8 cellular contexts compared by ENCODE assay signal in genomic region chr1:234111458-234112142, GRCh38.
DNase-seq lines count a peak whose midpoint lies in the region; ATAC-seq and TF ChIP-seq lines count a peak whose summit lies in the region.

No MANE protein-coding gene starts in this region.

- no peak overlapping the region for H2BK5ac ChIP-seq in mesenchymal stem cell (ENCODE audit: low read depth, low read length, poor library complexity, severe bottlenecking)

- H3K27ac ChIP-seq in brain microvascular endothelial cell (no peak overlapping the region), mesenchymal stem cell (ENCODE audit: low read length, poor library complexity, severe bottlenecking) (no peak overlapping the region)

- H3K23ac ChIP-seq in mesenchymal stem cell (ENCODE audit: low read length in 2 of 2): no peak overlapping the region

- no peak overlapping the region for H2BK120ac ChIP-seq in mesenchymal stem cell (ENCODE audit: low read depth, low read length)

- H3K4me3 ChIP-seq in brain microvascular endothelial cell (ENCODE audit: low read depth, low read length): no peak overlapping the region
- no peak overlapping the region for H3K4me3 ChIP-seq in mesenchymal stem cell (ENCODE audit: insufficient read depth in 1 of 2, low read depth in 1 of 2, low read length in 2 of 2)

- in situ Hi-C loops in brain microvascular endothelial cell (cut with HindIII; ENCODE audit: low pct_ligation_motif_present, low sequenced_read_pairs): no loop called here

- ATAC-seq in activated naive CD4-positive, alpha-beta T cell treated with anti-CD3 and anti-CD28 coated beads, Interleukin-2, amount 50 U/mL, for 72 hours: no peak

- WGBS in mesenchymal stem cell: 45% methylated on average over 17 of the region's 17 CpGs

- H3K14ac ChIP-seq in mesenchymal stem cell (ENCODE audit: low read length in 2 of 2): no peak overlapping the region

- H3K4ac ChIP-seq in mesenchymal stem cell (ENCODE audit: low read depth in 1 of 2, low read length in 2 of 2): no peak overlapping the region

- no peak overlapping the region for H3K9ac ChIP-seq in mesenchymal stem cell (ENCODE audit: low read length)

- no peak overlapping the region for H3K4me2 ChIP-seq in mesenchymal stem cell (ENCODE audit: low read length, poor library complexity, severe bottlenecking)

- H3K79me1 ChIP-seq in mesenchymal stem cell (replicated peaks; ENCODE audit: low read length, poor library complexity, severe bottlenecking): no peaks in the 10 kb centered on the region

- H3K18ac ChIP-seq in mesenchymal stem cell (ENCODE audit: low read depth in 1 of 2, low read length in 2 of 2): no peak overlapping the region

- no peak overlapping the region for H3K27ac Mint-ChIP-seq in activated naive CD4-positive, alpha-beta T cell treated with anti-CD3 and anti-CD28 coated beads, Interleukin-2, amount 50 U/mL, for 72 hours

- H3K36me3 ChIP-seq in brain microvascular endothelial cell (replicated peaks): no peaks in the 10 kb centered on the region
- H3K36me3 ChIP-seq in mesenchymal stem cell (ENCODE audit: control insufficient read depth in 1 of 2, insufficient read depth in 2 of 2, low read depth in 1 of 2, low read length in 2 of 2): no peaks in the 10 kb centered on the region

- peak; percentile 13 for DNase-seq in DMS114 treated with DMSO at 0.1 percent for 48 hours (lab: John Stamatoyannopoulos, UW; ENCODE audit: unreplicated experiment)
- DNase-seq in LoVo (ENCODE audit: low spot score): peak; percentile 29
- DNase-seq in brain microvascular endothelial cell: peak; percentile 7
- peak; percentile 24 for DNase-seq in mesenchymal stem cell
- no peak for DNase-seq in activated naive CD4-positive, alpha-beta T cell treated with anti-CD3 and anti-CD28 coated beads, Interleukin-2, amount 50 U/mL, for 72 hours (ENCODE audit: low spot score in 2 of 2)
- DNase-seq in SIG-M5 (lab: John Stamatoyannopoulos, UW): no peak
- no peak for DNase-seq in T-helper 9 cell
- DNase-seq in ureter (ENCODE audit: low spot score): no peak

- H3K9me3 Mint-ChIP-seq in activated naive CD4-positive, alpha-beta T cell treated with anti-CD3 and anti-CD28 coated beads, Interleukin-2, amount 50 U/mL, for 72 hours: no peaks in the 10 kb centered on the region

- H2BK15ac ChIP-seq in mesenchymal stem cell (ENCODE audit: low read depth, poor library complexity, severe bottlenecking): no peak overlapping the region

- H4K91ac ChIP-seq in mesenchymal stem cell (ENCODE audit: low read length): no peak overlapping the region

- no peaks in the 10 kb centered on the region for H3K27me3 ChIP-seq in brain microvascular endothelial cell (replicated peaks)
- peaks cover 4 to 24% of the 10 kb centered on the region in 2 experiments for H3K27me3 ChIP-seq in mesenchymal stem cell (ENCODE audit: control insufficient read depth in 1 of 2, insufficient read depth in 1 of 2, low read length in 2 of 2)

- no peak overlapping the region for H2BK12ac ChIP-seq in mesenchymal stem cell (ENCODE audit: low read length in 2 of 2)

- H4K8ac ChIP-seq in mesenchymal stem cell (ENCODE audit: low read length): no peak overlapping the region

- no peaks in the 10 kb centered on the region for H3K36me3 Mint-ChIP-seq in activated naive CD4-positive, alpha-beta T cell treated with anti-CD3 and anti-CD28 coated beads, Interleukin-2, amount 50 U/mL, for 72 hours

- H2AFZ ChIP-seq in mesenchymal stem cell (ENCODE audit: low read depth, low read length): no peak overlapping the region

- peak; percentile 38 for TF ChIP-seq CTCF in brain microvascular endothelial cell (IDR thresholded peaks at IDR 0.05; ENCODE audit: low read depth, low read length, missing control alignments)

- H3K9me3 ChIP-seq in mesenchymal stem cell (ENCODE audit: control insufficient read depth, low read length): no peaks in the 10 kb centered on the region

- no peak overlapping the region for H2AK5ac ChIP-seq in mesenchymal stem cell (ENCODE audit: low read length, severe bottlenecking)

- no peaks in the 10 kb centered on the region for H3K4me1 ChIP-seq in mesenchymal stem cell (ENCODE audit: control insufficient read depth, insufficient read depth, low read depth, low read length)

Comparison
In these comparisons a context has a peak if more than half of its experiments do, and no peak if none do; other contexts are left out.
1. DNase-seq: peak in DMS114 treated with DMSO at 0.1 percent for 48 hours (single experiment), LoVo (single experiment), brain microvascular endothelial cell (single experiment) and mesenchymal stem cell (single experiment); none in activated naive CD4-positive, alpha-beta T cell treated with anti-CD3 and anti-CD28 coated beads, Interleukin-2, amount 50 U/mL, for 72 hours (0 of 2), SIG-M5 (single experiment), T-helper 9 cell (single experiment) and ureter (single experiment).